ENCODE assay signal across 39 cellular contexts in the genomic region with DNA sequence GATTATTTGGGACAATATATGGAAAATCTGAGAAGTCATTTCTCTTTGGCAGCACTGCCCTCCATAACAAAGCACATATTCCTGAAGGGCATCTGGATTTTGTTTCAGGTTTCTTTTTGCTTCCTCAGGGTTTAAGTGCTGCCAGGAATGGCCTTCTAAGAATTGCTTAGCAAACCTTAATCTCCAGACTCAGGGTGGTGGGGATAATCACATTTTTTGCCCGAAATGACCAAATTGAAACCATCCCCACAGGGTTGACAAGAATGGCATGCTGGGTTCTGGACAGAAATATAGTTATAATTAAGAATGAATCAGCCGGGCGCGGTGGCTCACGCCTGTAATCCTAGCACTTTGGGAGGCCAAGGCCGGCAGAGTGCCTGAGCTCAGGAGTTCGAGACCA. TPM values are rescaled to one million over a fixed set of nuclear protein-coding genes. Genes with fewer than 3 reads are reported as not detected.
"Had no signal": no experiment of that assay in that cellular context is flagged by ENCODE, and none has a peak within 500 bp of the region (broad histone marks: within the 10 kb centered on the region; RNA-seq: fewer than 3 reads in every experiment).

No MANE protein-coding gene starts in this region.

- H3K9me3 Mint-ChIP-seq: activated B cell treated with CpG ODN at 0.5 μM for 24 hours; activated CD4-positive, alpha-beta memory T cell treated with anti-CD3 and anti-CD28 coated beads for 36 hours; activated CD4-positive, alpha-beta T cell treated with anti-CD3 and anti-CD28 coated beads, Interleukin-2, amount 10 ng/mL, durations not matched to agents 24 days and 14 days; activated CD8-positive, alpha-beta T cell treated with anti-CD3 and anti-CD28 coated beads for 36 hours; activated naive CD4-positive, alpha-beta T cell treated with anti-CD3 and anti-CD28 coated beads for 36 hours; activated naive CD4-positive, alpha-beta T cell treated with anti-CD3 and anti-CD28 coated beads, Interleukin-2, amount 50 U/mL, for 72 hours; activated naive CD8-positive, alpha-beta T cell treated with anti-CD3 and anti-CD28 coated beads, Interleukin-2, amount 10 ng/mL, durations not matched to agents 7 days and 5 days; activated naive CD8-positive, alpha-beta T cell treated with anti-CD3 and anti-CD28 coated beads, Interleukin-2, amount 50 U/mL, for 24 hours; activated T-cell treated with anti-CD3 and anti-CD28 coated beads, Interleukin-2, amount 50 U/mL, for 4 hours; activated T-cell treated with anti-CD3 and anti-CD28 coated beads, Interleukin-2, amount 50 U/mL, for 72 hours; activated T-helper 1 cell treated with anti-CD3 and anti-CD28 coated beads, Interleukin-12 subunit alpha, Interleukin-12 subunit beta, Interleukin-2, Interleukin-4 antibody, amounts not matched to agents 30 ng/mL and 10 ng/mL and 1 ng/mL, durations not matched to agents 14 hours and 24 hours and 36 hours; activated T-helper 17 cell treated with anti-CD3 and anti-CD28 coated beads, Interleukin-2, amount 50 U/mL, for 72 hours; central memory CD8-positive, alpha-beta T cell; T-cell; T-helper 2 cell treated with Interferon-gamma antibody and Interleukin-4, amounts not matched to agents 5 μg/mL and 100 μg/mL, for 36 hours had no signal

- H3K27me3 Mint-ChIP-seq: activated CD8-positive, alpha-beta T cell treated with anti-CD3 and anti-CD28 coated beads for 36 hours; activated naive CD8-positive, alpha-beta T cell treated with anti-CD3 and anti-CD28 coated beads, Interleukin-2, amount 50 U/mL, for 24 hours; activated T-helper 17 cell treated with anti-CD3 and anti-CD28 coated beads, Interleukin-2, amount 50 U/mL, for 72 hours; central memory CD8-positive, alpha-beta T cell; T-cell had no signal

- H3K27me3 ChIP-seq: ascending aorta had no signal

- H3K36me3 Mint-ChIP-seq: activated CD4-positive, alpha-beta memory T cell treated with anti-CD3 and anti-CD28 coated beads for 36 hours; activated naive CD4-positive, alpha-beta T cell treated with anti-CD3 and anti-CD28 coated beads, Interleukin-2, amount 50 U/mL, for 72 hours; activated naive CD8-positive, alpha-beta T cell treated with anti-CD3 and anti-CD28 coated beads, Interleukin-2, amount 10 ng/mL, durations not matched to agents 7 days and 5 days; brain; T-cell had no signal

- H3K4me1 ChIP-seq: ascending aorta had no signal

- H3K36me3 ChIP-seq: ascending aorta, cardiac muscle cell had no signal

- H3K9me3 ChIP-seq: ascending aorta had no signal

- H3K4me1 Mint-ChIP-seq: activated B cell treated with CpG ODN at 0.5 μM for 24 hours; activated naive CD8-positive, alpha-beta T cell treated with anti-CD3 and anti-CD28 coated beads, Interleukin-2, amount 50 U/mL, for 24 hours; activated T-helper 17 cell treated with anti-CD3 and anti-CD28 coated beads, Interleukin-2, amount 50 U/mL, for 72 hours; brain; central memory CD8-positive, alpha-beta T cell had no signal

- H3K27ac Mint-ChIP-seq: activated B cell treated with CpG ODN at 0.5 μM for 24 hours; activated CD4-positive, alpha-beta memory T cell treated with anti-CD3 and anti-CD28 coated beads for 36 hours; activated CD4-positive, alpha-beta T cell treated with anti-CD3 and anti-CD28 coated beads, Interleukin-2, amount 10 ng/mL, durations not matched to agents 24 days and 14 days; activated CD8-positive, alpha-beta T cell treated with anti-CD3 and anti-CD28 coated beads for 36 hours; activated naive CD4-positive, alpha-beta T cell treated with anti-CD3 and anti-CD28 coated beads for 36 hours; activated naive CD4-positive, alpha-beta T cell treated with anti-CD3 and anti-CD28 coated beads, Interleukin-2, amount 50 U/mL, for 72 hours; activated naive CD8-positive, alpha-beta T cell treated with anti-CD3 and anti-CD28 coated beads, Interleukin-2, amount 10 ng/mL, durations not matched to agents 7 days and 5 days; activated naive CD8-positive, alpha-beta T cell treated with anti-CD3 and anti-CD28 coated beads, Interleukin-2, amount 50 U/mL, for 24 hours; activated T-cell treated with anti-CD3 and anti-CD28 coated beads, Interleukin-2, amount 50 U/mL, for 72 hours; activated T-helper 1 cell treated with anti-CD3 and anti-CD28 coated beads, Interleukin-12 subunit alpha, Interleukin-12 subunit beta, Interleukin-2, Interleukin-4 antibody, amounts not matched to agents 30 ng/mL and 10 ng/mL and 1 ng/mL, durations not matched to agents 14 hours and 24 hours and 36 hours; activated T-helper 17 cell treated with anti-CD3 and anti-CD28 coated beads, Interleukin-2, amount 50 U/mL, for 72 hours; brain; T-cell; T-helper 17 cell; T-helper 2 cell treated with Interferon-gamma antibody and Interleukin-4, amounts not matched to agents 5 μg/mL and 100 μg/mL, for 36 hours had no signal

- H3K4me3 ChIP-seq: ascending aorta, cardiac muscle cell had no signal

- DNase-seq: activated B cell treated with CpG ODN at 0.5 μM for 24 hours; activated CD4-positive, alpha-beta memory T cell treated with anti-CD3 and anti-CD28 coated beads for 36 hours; activated CD4-positive, alpha-beta T cell treated with anti-CD3 and anti-CD28 coated beads for 4 hours; activated CD4-positive, alpha-beta T cell treated with anti-CD3 and anti-CD28 coated beads, Interleukin-2, amount 10 ng/mL, durations not matched to agents 24 days and 14 days; activated CD4-positive, alpha-beta T cell treated with anti-CD3 and anti-CD28 coated beads, Interleukin-2, amount 50 U/mL, for 1 hour; activated CD4-positive, alpha-beta T cell treated with anti-CD3 and anti-CD28 coated beads, Interleukin-2, amount 50 U/mL, for 4 hours; activated CD4-positive, CD25-positive, alpha-beta regulatory T cell treated with anti-CD3 and anti-CD28 coated beads, Interleukin-2, amount 50 U/mL, for 72 hours; activated CD8-positive, alpha-beta memory T cell treated with anti-CD3 and anti-CD28 coated beads, Interleukin-2, amount 50 U/mL, for 4 hours; activated CD8-positive, alpha-beta T cell treated with anti-CD3 and anti-CD28 coated beads for 36 hours; activated effector memory CD4-positive, alpha-beta T cell treated with anti-CD3 and anti-CD28 coated beads, Interleukin-2, amount 50 U/mL, for 16 hours; activated gamma-delta T cell treated with Interleukin-2 at 50 U/mL for 16 hours; activated naive CD4-positive, alpha-beta T cell; activated naive CD4-positive, alpha-beta T cell treated with anti-CD3 and anti-CD28 coated beads for 36 hours; activated naive CD4-positive, alpha-beta T cell treated with anti-CD3 and anti-CD28 coated beads, Interleukin-2, amount 50 U/mL, for 16 hours; activated naive CD8-positive, alpha-beta T cell treated with anti-CD3 and anti-CD28 coated beads, Interleukin-2, amount 10 ng/mL, durations not matched to agents 7 days and 5 days; activated naive CD8-positive, alpha-beta T cell treated with anti-CD3 and anti-CD28 coated beads, Interleukin-2, amount 50 U/mL, for 24 hours; activated T-cell treated with anti-CD3 and anti-CD28 coated beads for 4 hours; activated T-cell treated with anti-CD3 and anti-CD28 coated beads, Interleukin-2, amount 50 U/mL, for 1 hour; activated T-cell treated with anti-CD3 and anti-CD28 coated beads, Interleukin-2, amount 50 U/mL, for 4 hours; activated T-cell treated with anti-CD3 and anti-CD28 coated beads, Interleukin-2, amount 50 U/mL, for 72 hours; amygdala; anterior cingulate cortex; caudate nucleus; cerebellar nuclear complex; T-cell; T-helper 17 cell; T-helper 9 cell had no signal

- ATAC-seq: activated CD8-positive, alpha-beta T cell treated with anti-CD3 and anti-CD28 coated beads for 36 hours; activated naive CD4-positive, alpha-beta T cell treated with anti-CD3 and anti-CD28 coated beads, Interleukin-2, amount 50 U/mL, for 72 hours; activated naive CD8-positive, alpha-beta T cell treated with anti-CD3 and anti-CD28 coated beads, Interleukin-2, amount 50 U/mL, for 24 hours; activated T-cell treated with anti-CD3 and anti-CD28 coated beads, Interleukin-2, amount 50 U/mL, for 4 hours; activated T-cell treated with anti-CD3 and anti-CD28 coated beads, Interleukin-2, amount 50 U/mL, for 72 hours; activated T-helper 17 cell treated with anti-CD3 and anti-CD28 coated beads, Interleukin-2, amount 50 U/mL, for 72 hours; T-cell; T-helper 17 cell had no signal

- H3K27ac ChIP-seq: ascending aorta, cardiac muscle cell, VCaP had no signal

- H3K4me3 Mint-ChIP-seq: activated B cell treated with CpG ODN at 0.5 μM for 24 hours; activated CD4-positive, alpha-beta memory T cell treated with anti-CD3 and anti-CD28 coated beads for 36 hours; activated CD4-positive, alpha-beta T cell treated with anti-CD3 and anti-CD28 coated beads, Interleukin-2, amount 10 ng/mL, durations not matched to agents 24 days and 14 days; activated CD8-positive, alpha-beta T cell treated with anti-CD3 and anti-CD28 coated beads for 36 hours; activated naive CD4-positive, alpha-beta T cell treated with anti-CD3 and anti-CD28 coated beads for 36 hours; activated naive CD8-positive, alpha-beta T cell treated with anti-CD3 and anti-CD28 coated beads, Interleukin-2, amount 10 ng/mL, durations not matched to agents 7 days and 5 days; activated naive CD8-positive, alpha-beta T cell treated with anti-CD3 and anti-CD28 coated beads, Interleukin-2, amount 50 U/mL, for 24 hours; activated T-cell treated with anti-CD3 and anti-CD28 coated beads, Interleukin-2, amount 50 U/mL, for 4 hours; activated T-cell treated with anti-CD3 and anti-CD28 coated beads, Interleukin-2, amount 50 U/mL, for 72 hours; activated T-helper 1 cell treated with anti-CD3 and anti-CD28 coated beads, Interleukin-12 subunit alpha, Interleukin-12 subunit beta, Interleukin-2, Interleukin-4 antibody, amounts not matched to agents 30 ng/mL and 10 ng/mL and 1 ng/mL, durations not matched to agents 14 hours and 24 hours and 36 hours; activated T-helper 17 cell treated with anti-CD3 and anti-CD28 coated beads, Interleukin-2, amount 50 U/mL, for 72 hours; brain; central memory CD8-positive, alpha-beta T cell; T-cell; T-helper 17 cell; T-helper 2 cell treated with Interferon-gamma antibody and Interleukin-4, amounts not matched to agents 5 μg/mL and 100 μg/mL, for 36 hours had no signal

RNA-seq across cellular contexts. Expression of gene MLNR, which starts 21.2 kb away (rescaled TPM):
- total RNA-seq: activated B cell treated with CpG ODN at 0.5 μM for 24 hours; activated CD4-positive, alpha-beta memory T cell treated with anti-CD3 and anti-CD28 coated beads for 36 hours; activated CD4-positive, alpha-beta T cell treated with anti-CD3 and anti-CD28 coated beads, Interleukin-2, amount 10 ng/mL, durations not matched to agents 24 days and 14 days; activated CD8-positive, alpha-beta memory T cell treated with anti-CD3 and anti-CD28 coated beads for 36 hours; activated CD8-positive, alpha-beta T cell treated with anti-CD3 and anti-CD28 coated beads for 36 hours; activated naive CD4-positive, alpha-beta T cell treated with anti-CD3 and anti-CD28 coated beads for 36 hours; activated naive CD4-positive, alpha-beta T cell treated with anti-CD3 and anti-CD28 coated beads, Interleukin-2, amount 50 U/mL, for 72 hours; activated naive CD8-positive, alpha-beta T cell treated with anti-CD3 and anti-CD28 coated beads, Interleukin-2, amount 10 ng/mL, durations not matched to agents 7 days and 5 days; activated T-cell treated with anti-CD3 and anti-CD28 coated beads, Interleukin-2, amount 50 U/mL, for 4 hours; activated T-helper 1 cell treated with anti-CD3 and anti-CD28 coated beads, Interleukin-12 subunit alpha, Interleukin-12 subunit beta, Interleukin-2, Interleukin-4 antibody, amounts not matched to agents 30 ng/mL and 10 ng/mL and 1 ng/mL, durations not matched to agents 14 hours and 24 hours and 36 hours; activated T-helper 17 cell treated with anti-CD3 and anti-CD28 coated beads, Interleukin-2, amount 50 U/mL, for 72 hours; ascending aorta; bronchial epithelial cell; cardiac muscle cell; T-cell; T-helper 1 cell treated with Interleukin-12 subunit alpha and Interleukin-12 subunit beta and Interleukin-4 antibody, amounts not matched to agents 30 ng/mL and 1 ng/mL, for 36 hours; T-helper 17 cell had no signal
- polyA plus RNA-seq: cardiac muscle cell had no signal
